Comparison of ENCODE assay signal across 2 cellular contexts in genomic region chr6:130423044-130423443, GRCh38.
TF ChIP-seq lines count a peak whose summit lies in the region.

No MANE protein-coding gene starts in this region.

TF ChIP-seq in HepG2, 621 proteins besides CTCF, POLR2A, EP300 and RAD21:
- TF ChIP-seq MAFK (conservative IDR thresholded peaks at IDR 0.05 in 1 of 2, IDR thresholded peaks at IDR 0.05 in 1 of 2; ENCODE audit: low read length in 2 of 2) (peak; percentile 89 to 91), MAFF (IDR thresholded peaks at IDR 0.05; ENCODE audit: low read depth, low read length) (peak; percentile 88), ZFY (CRISPR knock-in tag; IDR thresholded peaks at IDR 0.05) (no peak), PHF5A (CRISPR knock-in tag; IDR thresholded peaks at IDR 0.05; ENCODE audit: low read depth, unreplicated experiment) (no peak)

TF ChIP-seq in H1, 55 proteins besides CTCF, POLR2A, EP300 and RAD21:
- TF ChIP-seq GTF2F1 (IDR thresholded peaks at IDR 0.05; ENCODE audit: borderline replicate concordance, low read depth, low read length) = no peak
- no peak for TF ChIP-seq ATF2 (IDR thresholded peaks at IDR 0.05; ENCODE audit: low read length)
- TF ChIP-seq SP1 (IDR thresholded peaks at IDR 0.05; ENCODE audit: low read depth, low read length) = no peak
- peak; percentile 42; the same call in 1 of the 2 replicates for TF ChIP-seq MAFK (IDR thresholded peaks at IDR 0.05; ENCODE audit: low read depth, low read length)
- TF ChIP-seq CREB1 (IDR thresholded peaks at IDR 0.05) = no peak
- TF ChIP-seq USF2 (IDR thresholded peaks at IDR 0.05; ENCODE audit: low read length) = no peak
- no peak for TF ChIP-seq TAF1 (IDR thresholded peaks at IDR 0.05; ENCODE audit: low read depth, low read length)
- TF ChIP-seq RXRA (IDR thresholded peaks at IDR 0.05; ENCODE audit: insufficient read depth, low read depth, low read length) = no peak
- no peak for TF ChIP-seq CHD1 (IDR thresholded peaks at IDR 0.05; ENCODE audit: low read depth, low read length)
